In genomic region chrX:44903107-44903506, GRCh38 we compare ENCODE assay signal across 1 cellular context.
TF ChIP-seq lines count a peak whose summit lies in the region.

No MANE protein-coding gene starts in this region.

TF ChIP-seq in K562, 482 proteins besides CTCF, POLR2A, EP300 and RAD21 (continued from another document):
- TF ChIP-seq, protein P1, sequence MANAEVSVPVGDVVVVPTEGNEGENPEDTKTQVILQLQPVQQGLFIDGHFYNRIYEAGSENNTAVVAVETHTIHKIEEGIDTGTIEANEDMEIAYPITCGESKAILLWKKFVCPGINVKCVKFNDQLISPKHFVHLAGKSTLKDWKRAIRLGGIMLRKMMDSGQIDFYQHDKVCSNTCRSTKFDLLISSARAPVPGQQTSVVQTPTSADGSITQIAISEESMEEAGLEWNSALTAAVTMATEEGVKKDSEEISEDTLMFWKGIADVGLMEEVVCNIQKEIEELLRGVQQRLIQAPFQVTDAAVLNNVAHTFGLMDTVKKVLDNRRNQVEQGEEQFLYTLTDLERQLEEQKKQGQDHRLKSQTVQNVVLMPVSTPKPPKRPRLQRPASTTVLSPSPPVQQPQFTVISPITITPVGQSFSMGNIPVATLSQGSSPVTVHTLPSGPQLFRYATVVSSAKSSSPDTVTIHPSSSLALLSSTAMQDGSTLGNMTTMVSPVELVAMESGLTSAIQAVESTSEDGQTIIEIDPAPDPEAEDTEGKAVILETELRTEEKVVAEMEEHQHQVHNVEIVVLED (CRISPR knock-in tag; IDR thresholded peaks at IDR 0.05) = no peak
- TF ChIP-seq JUN (IDR thresholded peaks at IDR 0.05; ENCODE audit: borderline replicate concordance, low read depth, low read length) (peak; percentile 87), JUN (CRISPR knock-in tag; IDR thresholded peaks at IDR 0.05; ENCODE audit: borderline replicate concordance) (no peak), GABPB1 (CRISPR knock-in tag; IDR thresholded peaks at IDR 0.05) (no peak), ZNF212 (CRISPR knock-in tag; IDR thresholded peaks at IDR 0.05) (no peak), MAFF (IDR thresholded peaks at IDR 0.05; ENCODE audit: low read length) (peak; percentile 39; the same call in 1 of the 2 replicates), ZNF518B (CRISPR knock-in tag; IDR thresholded peaks at IDR 0.05) (no peak), ESRRA (IDR thresholded peaks at IDR 0.05; ENCODE audit: borderline replicate concordance, low read depth) (no peak), ZNF354B (CRISPR knock-in tag; IDR thresholded peaks at IDR 0.05) (no peak), NONO (IDR thresholded peaks at IDR 0.05; ENCODE audit: low read depth in 2 of 2, low read length in 1 of 2) (no peak), NCOA4 (IDR thresholded peaks at IDR 0.05; ENCODE audit: partially characterized antibody) (no peak), CGGBP1 (CRISPR knock-in tag; IDR thresholded peaks at IDR 0.05) (no peak), TRIM24 (IDR thresholded peaks at IDR 0.05) (peak in 1 of 2 experiments; percentile 54; a peak in 1 of 4 replicates), RREB1 (CRISPR knock-in tag; IDR thresholded peaks at IDR 0.05) (no peak), ZNF316 (IDR thresholded peaks at IDR 0.05) (peak; percentile 96), EZH2 (IDR thresholded peaks at IDR 0.05; ENCODE audit: borderline replicate concordance, low read depth, low read length) (no peak), ARNT (IDR thresholded peaks at IDR 0.05) (peak in 1 of 2 experiments; percentile 55; a peak in 1 of 4 replicates), HNRNPL (IDR thresholded peaks at IDR 0.05; ENCODE audit: low read depth, low read length) (no peak), DPF2 (IDR thresholded peaks at IDR 0.05) (peak; percentile 77), EP400 (IDR thresholded peaks at IDR 0.05) (0 out of 2 replicates have a peak, but pooled peaks have one; percentile 23), NR1H2 (CRISPR knock-in tag; IDR thresholded peaks at IDR 0.05) (no peak), NEUROD1 (IDR thresholded peaks at IDR 0.05; ENCODE audit: borderline replicate concordance, low read depth, low read length, partially characterized antibody) (no peak), CREBBP (IDR thresholded peaks at IDR 0.05; ENCODE audit: low read depth, low read length) (no peak), TEAD4 (IDR thresholded peaks at IDR 0.05; ENCODE audit: low read length) (peak; percentile 42), TEAD4 (CRISPR knock-in tag; IDR thresholded peaks at IDR 0.05; ENCODE audit: borderline replicate concordance) (no peak), ZFP91 (CRISPR knock-in tag; IDR thresholded peaks at IDR 0.05) (no peak), PRPF4 (IDR thresholded peaks at IDR 0.05; ENCODE audit: insufficient read depth, low read depth, low read length, poor library complexity, severe bottlenecking) (no peak), CBFA2T2 (conservative IDR thresholded peaks at IDR 0.05) (no peak), ZNF239 (CRISPR knock-in tag; IDR thresholded peaks at IDR 0.05) (no peak), SMAD2 (IDR thresholded peaks at IDR 0.05; ENCODE audit: low read depth, low read length) (no peak), ZNF217 (CRISPR knock-in tag; IDR thresholded peaks at IDR 0.05) (no peak)
- TF ChIP-seq, protein P2, sequence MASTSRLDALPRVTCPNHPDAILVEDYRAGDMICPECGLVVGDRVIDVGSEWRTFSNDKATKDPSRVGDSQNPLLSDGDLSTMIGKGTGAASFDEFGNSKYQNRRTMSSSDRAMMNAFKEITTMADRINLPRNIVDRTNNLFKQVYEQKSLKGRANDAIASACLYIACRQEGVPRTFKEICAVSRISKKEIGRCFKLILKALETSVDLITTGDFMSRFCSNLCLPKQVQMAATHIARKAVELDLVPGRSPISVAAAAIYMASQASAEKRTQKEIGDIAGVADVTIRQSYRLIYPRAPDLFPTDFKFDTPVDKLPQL (IDR thresholded peaks at IDR 0.05; ENCODE audit: extremely low read depth, insufficient read length) = no peak
